In genomic region chr15:75905231-75905630, GRCh38 we compare ENCODE assay signal across 1 cellular context.
TF ChIP-seq lines count a peak whose summit lies in the region.

No MANE protein-coding gene starts in this region.

TF ChIP-seq in GM23338, 12 proteins besides CTCF, POLR2A, EP300 and RAD21 (continued from another document):
- no peak for TF ChIP-seq ZNF462 (CRISPR knock-in tag; IDR thresholded peaks at IDR 0.05)
- TF ChIP-seq ZNF114 (CRISPR knock-in tag; IDR thresholded peaks at IDR 0.05): no peak
- no peak for TF ChIP-seq STAT1 (IDR thresholded peaks at IDR 0.05; ENCODE audit: unreplicated experiment)
- TF ChIP-seq REST (IDR thresholded peaks at IDR 0.05; ENCODE audit: unreplicated experiment): no peak
- no peak for TF ChIP-seq ETS1 (IDR thresholded peaks at IDR 0.05)
